14 cellular contexts compared by ENCODE assay signal in the genomic region with DNA sequence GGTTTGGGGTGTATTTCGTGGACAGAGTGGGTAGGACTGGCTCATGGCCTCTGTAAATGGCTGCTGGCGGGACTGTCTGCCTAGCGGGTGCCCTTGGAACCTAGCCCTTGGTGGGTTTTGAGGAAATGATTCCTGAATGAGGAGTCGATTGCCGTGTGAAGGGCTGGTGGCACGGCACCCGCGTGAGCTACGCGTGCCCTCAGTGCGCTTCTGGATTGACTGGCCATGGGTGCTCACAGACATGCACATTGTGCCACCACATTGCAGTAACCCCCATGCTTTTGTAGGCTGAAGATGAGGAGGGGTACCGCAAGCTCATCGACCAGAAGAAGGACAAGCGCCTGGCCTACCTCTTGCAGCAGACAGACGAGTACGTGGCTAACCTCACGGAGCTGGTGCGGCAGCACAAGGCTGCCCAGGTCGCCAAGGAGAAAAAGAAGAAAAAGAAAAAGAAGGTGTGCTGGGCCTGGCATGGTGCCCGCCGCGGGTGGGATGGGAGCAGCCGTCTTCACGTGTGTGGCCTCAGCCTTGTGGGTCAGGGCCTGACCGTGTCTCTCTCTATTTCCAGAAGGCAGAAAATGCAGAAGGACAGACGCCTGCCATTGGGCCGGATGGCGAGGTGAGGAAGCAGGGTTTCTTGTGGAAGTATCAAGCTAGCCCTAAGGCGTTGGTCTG. TPM values are rescaled to one million over a fixed set of nuclear protein-coding genes. Genes with fewer than 3 reads are reported as not detected.
A peak's percentile ranks its signal among the peaks of the same experiment; 100 is the strongest.
DNase-seq lines count a peak whose midpoint lies in the region; ATAC-seq and TF ChIP-seq lines count a peak whose summit lies in the region.
"Had no signal": no experiment of that assay in that cellular context is flagged by ENCODE, and none has a peak within 500 bp of the region (broad histone marks: within the 10 kb centered on the region; RNA-seq: fewer than 3 reads in every experiment).

No MANE protein-coding gene starts in this region.

- H3K14ac ChIP-seq in IMR-90 (replicated peaks; ENCODE audit: low read depth, low read length): no peak overlapping the region

- H3K4me3 ChIP-seq in IMR-90 (ENCODE audit: insufficient read depth, low read depth, low read length) (no peak overlapping the region), aorta (ENCODE audit: low read length in 2 of 2) (no peak overlapping the region), gastrocnemius medialis (no peak overlapping the region), smooth muscle cell (no peak overlapping the region)

- H2BK120ac ChIP-seq in IMR-90 (ENCODE audit: low read depth, low read length): no peak overlapping the region

- no peaks in the 10 kb centered on the region for H3K9me3 ChIP-seq in IMR-90 (ENCODE audit: control insufficient read depth, insufficient read depth, low read length)
- no peaks in the 10 kb centered on the region for H3K9me3 ChIP-seq in aorta (ENCODE audit: control insufficient read depth, low read length)
- no peaks in the 10 kb centered on the region for H3K9me3 ChIP-seq in gastrocnemius medialis
- no peaks in the 10 kb centered on the region for H3K9me3 ChIP-seq in smooth muscle cell (replicated peaks; ENCODE audit: low read depth)

- POLR2A ChIA-PET in IMR-90 (lab: Charles Lee; ENCODE audit: unreplicated experiment): no interaction called here

- H3F3A ChIP-seq in smooth muscle cell (ENCODE audit: low read depth): no peaks in the 10 kb centered on the region

- H4K5ac ChIP-seq in IMR-90 (ENCODE audit: low read depth, low read length): no peak overlapping the region

- H3K23ac ChIP-seq in IMR-90 (ENCODE audit: low read depth, low read length): no peak overlapping the region

- TF ChIP-seq RAD21 in IMR-90 (IDR thresholded peaks at IDR 0.05; ENCODE audit: low read length): no peak

- H3K4me3 Mint-ChIP-seq in T-helper 2 cell treated with Interferon-gamma antibody and Interleukin-4, amounts not matched to agents 5 μg/mL and 100 μg/mL, for 36 hours: no peak overlapping the region
- H3K4me3 Mint-ChIP-seq in neural crest cell: no peak overlapping the region
- H3K4me3 Mint-ChIP-seq: CD14-positive monocyte; CD8-positive, alpha-beta T cell; IgD-negative memory B cell had no signal

- WGBS in IMR-90 (ENCODE audit: extremely low coverage in 2 of 2, insufficient read length in 1 of 2), 2 experiments: 94% methylated on average over 14 of the region's 29 CpGs; no CpG with 5 or more reads in 1 of the 2 experiments
- 91 to 92% methylated on average over 29 of the region's 29 CpGs for WGBS in aorta, 2 donors
- 97% methylated on average over 29 of the region's 29 CpGs for WGBS in smooth muscle cell (ENCODE audit: low lambda C conversion rate)

- H3K4me1 ChIP-seq in IMR-90 (ENCODE audit: control insufficient read depth, insufficient read depth, low read length): peaks cover 1% of the 10 kb centered on the region; the same call in 1 of the 2 replicates
- no peaks in the 10 kb centered on the region for H3K4me1 ChIP-seq in aorta (ENCODE audit: control insufficient read depth in 1 of 2, insufficient read depth in 2 of 2, low read length in 2 of 2)
- no peaks in the 10 kb centered on the region for H3K4me1 ChIP-seq in gastrocnemius medialis
- no peaks in the 10 kb centered on the region for H3K4me1 ChIP-seq in smooth muscle cell (ENCODE audit: low read depth)

- no peak overlapping the region for H3K18ac ChIP-seq in IMR-90 (ENCODE audit: low read depth, low read length)

- H3K9me3 Mint-ChIP-seq in T-helper 2 cell treated with Interferon-gamma antibody and Interleukin-4, amounts not matched to agents 5 μg/mL and 100 μg/mL, for 36 hours: no peaks in the 10 kb centered on the region
- H3K9me3 Mint-ChIP-seq in neural crest cell: no peaks in the 10 kb centered on the region
- H3K9me3 Mint-ChIP-seq: CD14-positive monocyte; CD8-positive, alpha-beta T cell; IgD-negative memory B cell had no signal

- in situ Hi-C loops in IMR-90 (cut with MboI; ENCODE audit: low sequenced_read_pairs) (no loop called here), gastrocnemius medialis (cut with MboI; ENCODE audit: low sequenced_read_pairs in 4 of 4) (no loop called here)

- intact Hi-C loops in IMR-90 (cut with micrococcal nuclease) (no loop called here), aorta (cut with DNase I) (no loop called here), gastrocnemius medialis (cut with DNase I; ENCODE audit: low total_unique reads) (no loop called here)

- H3K27ac Mint-ChIP-seq in T-helper 2 cell treated with Interferon-gamma antibody and Interleukin-4, amounts not matched to agents 5 μg/mL and 100 μg/mL, for 36 hours: peak overlapping the region; percentile 20
- H3K27ac Mint-ChIP-seq in neural crest cell (ENCODE audit: unreplicated experiment): peak overlapping the region; percentile 6
- H3K27ac Mint-ChIP-seq: CD8-positive, alpha-beta T cell; IgD-negative memory B cell had no signal

- no peak for DNase-seq in T-helper 2 cell treated with Interferon-gamma antibody and Interleukin-4, amounts not matched to agents 5 μg/mL and 100 μg/mL, for 36 hours (ENCODE audit: low spot score)
- DNase-seq in T-helper 2 cell (no peak), IMR-90 (no peak), neural crest cell (ENCODE audit: low read depth, low spot score) (no peak), aorta (no peak), gastrocnemius medialis (no peak), smooth muscle cell (lab: John Stamatoyannopoulos, UW; ENCODE audit: unreplicated experiment) (no peak)
- DNase-seq: CD8-positive, alpha-beta T cell; COR-L47; DMS 273 treated with DMSO at 0.1 percent for 48 hours had no signal

- CTCF ChIA-PET in IMR-90 (lab: Yijun Ruan, JAX): interaction anchor here (0.5 kb wide), 1 partner anchor 51 kb away, joined by 3 read pairs; no protein-coding TSS in a partner anchor

- H3K4me2 ChIP-seq in IMR-90 (ENCODE audit: low read depth, low read length): no peak overlapping the region
- no peak overlapping the region for H3K4me2 ChIP-seq in smooth muscle cell

- no peak overlapping the region for H4K8ac ChIP-seq in IMR-90 (ENCODE audit: low read depth in 2 of 2, low read length in 2 of 2)

- no peak overlapping the region for H2BK20ac ChIP-seq in IMR-90 (ENCODE audit: low read depth, low read length)

- H2AFZ ChIP-seq in IMR-90 (replicated peaks; ENCODE audit: low read length, poor library complexity) (peak overlapping the region; percentile 1), smooth muscle cell (ENCODE audit: low read depth) (no peak overlapping the region)

- peaks cover 42% of the 10 kb centered on the region for H3K36me3 Mint-ChIP-seq in T-helper 2 cell treated with Interferon-gamma antibody and Interleukin-4, amounts not matched to agents 5 μg/mL and 100 μg/mL, for 36 hours (ENCODE audit: low read depth)
- H3K36me3 Mint-ChIP-seq in neural crest cell (ENCODE audit: low read depth): peaks cover 19% of the 10 kb centered on the region

- H2BK5ac ChIP-seq in IMR-90 (ENCODE audit: low read depth, low read length, poor library complexity, severe bottlenecking): no peak overlapping the region

- H4K91ac ChIP-seq in IMR-90 (ENCODE audit: insufficient read depth, low read depth, low read length): no peak overlapping the region

- no peak overlapping the region for H3K4ac ChIP-seq in IMR-90 (ENCODE audit: low read depth, low read length)

- TF ChIP-seq POLR2A in IMR-90 (IDR thresholded peaks at IDR 0.05; ENCODE audit: low read depth, low read length) (no peak), gastrocnemius medialis (IDR thresholded peaks at IDR 0.05) (no peak)

- H3K36me3 ChIP-seq in IMR-90 (ENCODE audit: control insufficient read depth, insufficient read depth, low read length): peaks cover 64% of the 10 kb centered on the region
- peaks cover 3 to 4% of the 10 kb centered on the region in 2 donors for H3K36me3 ChIP-seq in aorta (ENCODE audit: control insufficient read depth in 1 of 2, insufficient read depth in 2 of 2, low read length in 1 of 2)
- peaks cover 0 to 72% of the 10 kb centered on the region in 2 donors for H3K36me3 ChIP-seq in gastrocnemius medialis
- peaks cover 12% of the 10 kb centered on the region for H3K36me3 ChIP-seq in smooth muscle cell (ENCODE audit: low read depth)

- peaks cover 5% of the 10 kb centered on the region for H3K79me2 ChIP-seq in smooth muscle cell (ENCODE audit: low read depth)

- H3K27ac ChIP-seq in IMR-90 (ENCODE audit: insufficient read depth, low read length): no peak overlapping the region
- no peak overlapping the region for H3K27ac ChIP-seq in aorta (ENCODE audit: low read depth in 1 of 2, low read length in 2 of 2)
- H3K27ac ChIP-seq in gastrocnemius medialis: no peak overlapping the region
- no peak overlapping the region for H3K27ac ChIP-seq in smooth muscle cell (ENCODE audit: low read depth)
- H3K27ac ChIP-seq: 22Rv1 had no signal

- H3K4me1 Mint-ChIP-seq in T-helper 2 cell treated with Interferon-gamma antibody and Interleukin-4, amounts not matched to agents 5 μg/mL and 100 μg/mL, for 36 hours (ENCODE audit: low read depth): no peaks in the 10 kb centered on the region
- H3K4me1 Mint-ChIP-seq in neural crest cell: no peaks in the 10 kb centered on the region
- H3K4me1 Mint-ChIP-seq: IgD-negative memory B cell had no signal

- no peak overlapping the region for H3K56ac ChIP-seq in IMR-90 (ENCODE audit: extremely low read depth, insufficient read depth, low read length)

- no peak overlapping the region for H2AK9ac ChIP-seq in IMR-90 (replicated peaks; ENCODE audit: low read depth, low read length, poor library complexity)

- H2AK5ac ChIP-seq in IMR-90 (ENCODE audit: low read depth, low read length): no peak overlapping the region

- H3K9me1 ChIP-seq in IMR-90 (ENCODE audit: insufficient read depth, low read length): no peaks in the 10 kb centered on the region

- H3K79me1 ChIP-seq in IMR-90 (ENCODE audit: low read depth in 1 of 2, low read length in 2 of 2): peaks cover 12 to 47% of the 10 kb centered on the region in 2 experiments; a peak in 3 of 4 replicates

- H4K20me1 ChIP-seq in IMR-90 (ENCODE audit: insufficient read depth, low read length): peaks cover 8% of the 10 kb centered on the region; the same call in 1 of the 2 replicates
- peaks cover 25% of the 10 kb centered on the region for H4K20me1 ChIP-seq in smooth muscle cell (ENCODE audit: low read depth)

- H3K27me3 Mint-ChIP-seq in T-helper 2 cell treated with Interferon-gamma antibody and Interleukin-4, amounts not matched to agents 5 μg/mL and 100 μg/mL, for 36 hours (ENCODE audit: low read depth): no peaks in the 10 kb centered on the region
- H3K27me3 Mint-ChIP-seq in neural crest cell (ENCODE audit: low read depth): no peaks in the 10 kb centered on the region
- H3K27me3 Mint-ChIP-seq: IgD-negative memory B cell had no signal

- no TSS peak for BruUV-seq in IMR-90 (replicated peaks; lab: Mats Ljungman, UMichigan)

- H2BK15ac ChIP-seq in IMR-90 (ENCODE audit: low read depth, low read length): no peak overlapping the region

- H3K27me3 ChIP-seq in IMR-90 (ENCODE audit: control insufficient read depth, insufficient read depth, low read length): no peaks in the 10 kb centered on the region
- H3K27me3 ChIP-seq in aorta (ENCODE audit: control insufficient read depth in 1 of 2, insufficient read depth in 2 of 2, low read length in 1 of 2): no peaks in the 10 kb centered on the region
- H3K27me3 ChIP-seq in gastrocnemius medialis: no peaks in the 10 kb centered on the region
- H3K27me3 ChIP-seq in smooth muscle cell (ENCODE audit: low read depth): no peaks in the 10 kb centered on the region

- TF ChIP-seq CTCF in IMR-90 (conservative IDR thresholded peaks at IDR 0.05; ENCODE audit: low read depth, low read length) (no peak), neural crest cell (conservative IDR thresholded peaks at IDR 0.05) (no peak), gastrocnemius medialis (IDR thresholded peaks at IDR 0.05 in 4 of 5, conservative IDR thresholded peaks at IDR 0.05 in 1 of 5) (no peak), smooth muscle cell (IDR thresholded peaks at IDR 0.05; ENCODE audit: borderline replicate concordance, insufficient read depth, poor library complexity, severe bottlenecking) (no peak)

- ATAC-seq in IMR-90 (ENCODE audit: low read depth) (no peak), aorta (ENCODE audit: low FRiP score) (peak; percentile 13), gastrocnemius medialis (no peak), GM19467 (IDR thresholded peaks at IDR 0.05; ENCODE audit: unreplicated experiment) (no peak)
- ATAC-seq: CD8-positive, alpha-beta T cell had no signal

- dilution Hi-C loops in IMR-90 (cut with HindIII; ENCODE audit: low sequenced_read_pairs, unreplicated experiment): no loop called here

- no peak overlapping the region for H3K9ac ChIP-seq in IMR-90 (ENCODE audit: low read depth, low read length)
- no peak overlapping the region for H3K9ac ChIP-seq in smooth muscle cell (ENCODE audit: low read depth)

RNA-seq across cellular contexts. Expression of gene SMARCA4, which starts 35.2 kb away (rescaled TPM):
- 41.4 and 53.3 TPM in 2 replicates for total RNA-seq in IMR-90 (2012; rRNA removed)
- 73.6 and 85.6 TPM in 2 replicates for polyA plus RNA-seq in IMR-90 (2012; rRNA removed)
- 54.5 and 62.3 TPM in 2 replicates for polyA plus RNA-seq in IMR-90 (2012; cell fraction: cytosol; rRNA removed)
- 111 and 135 TPM in 2 replicates for polyA plus RNA-seq in IMR-90 (2012; cell fraction: nucleus; rRNA removed; ENCODE audit: low replicate concordance)
- 363 and 382 TPM in 2 replicates for total RNA-seq in neural crest cell
- 10 to 100 TPM; 65.0 to 67.4 TPM for total RNA-seq in aorta
- polyA plus RNA-seq in aorta: 10 to 100 TPM; 17.8 to 61.8 TPM
- total RNA-seq in gastrocnemius medialis: 10 to 100 TPM; 24.0 to 72.6 (median 68.7) TPM
- total RNA-seq in smooth muscle cell: 39.0 and 59.6 TPM in 2 replicates
- polyA plus RNA-seq in smooth muscle cell: 100 and 120 TPM in 2 replicates
